ENCODE assay signal across 8 cellular contexts in the genomic region with DNA sequence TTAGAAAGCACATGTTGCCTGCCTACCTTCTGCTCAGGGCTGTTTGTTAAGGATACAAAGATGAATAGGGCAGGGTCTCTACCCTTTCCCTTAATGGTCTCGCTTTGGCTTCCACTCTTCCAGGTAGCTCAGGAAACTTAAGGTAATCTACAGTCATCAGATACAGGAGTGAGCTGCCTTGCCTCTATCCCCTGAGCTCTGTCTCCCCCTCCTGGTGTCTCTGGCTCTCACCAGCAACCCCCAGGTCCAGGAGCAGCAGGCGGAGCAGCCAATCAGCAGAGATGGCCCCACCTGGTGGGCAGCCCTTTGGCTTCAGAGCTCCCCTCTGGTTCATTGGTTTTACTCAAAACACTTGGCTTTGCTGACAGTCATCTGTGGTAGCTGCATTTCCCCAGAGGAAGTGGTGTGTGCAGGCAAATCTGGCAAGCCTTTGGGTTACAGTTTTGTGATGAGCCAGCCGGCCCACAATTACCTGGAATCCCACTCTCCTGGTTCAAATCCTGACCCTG. TPM values are rescaled to one million over a fixed set of nuclear protein-coding genes. Genes with fewer than 3 reads are reported as not detected.
DNase-seq lines count a peak whose midpoint lies in the region; ATAC-seq and TF ChIP-seq lines count a peak whose summit lies in the region.

No MANE protein-coding gene starts in this region.

- H3K9me3 ChIP-seq in DND-41 (ENCODE audit: insufficient read depth, low read length, severe bottlenecking), result no peaks in the 10 kb centered on the region
- H3K9me3 ChIP-seq in PC-9 (ENCODE audit: insufficient read depth, low read depth), result no peaks in the 10 kb centered on the region
- no peaks in the 10 kb centered on the region for H3K9me3 ChIP-seq in neural cell (ENCODE audit: low read length)

- peak; percentile 98 for TF ChIP-seq RAD21 in Ishikawa (IDR thresholded peaks at IDR 0.05; ENCODE audit: low read depth)
- peak; percentile 95 for TF ChIP-seq RAD21 in neural cell (conservative IDR thresholded peaks at IDR 0.05)

- H3F3A ChIP-seq in PC-9 (ENCODE audit: insufficient read depth, low read depth), result no peaks in the 10 kb centered on the region
- no peaks in the 10 kb centered on the region for H3F3A ChIP-seq in neural cell (ENCODE audit: insufficient read depth, low read length, poor library complexity, severe bottlenecking)

- H3K4me3 Mint-ChIP-seq in stimulated activated naive CD8-positive, alpha-beta T cell treated with anti-CD3 and anti-CD28 coated beads, Interleukin-15, Interleukin-2, amounts not matched to agents 100 ng/mL and 50 ng/mL, for 24 hours, result no peak overlapping the region

- H3K9me3 Mint-ChIP-seq in stimulated activated naive CD8-positive, alpha-beta T cell treated with anti-CD3 and anti-CD28 coated beads, Interleukin-15, Interleukin-2, amounts not matched to agents 100 ng/mL and 50 ng/mL, for 24 hours, result no peaks in the 10 kb centered on the region

- H3K4me2 ChIP-seq in DND-41 (ENCODE audit: insufficient read depth, low read length) (no peak overlapping the region; the same call in 1 of the 2 replicates), PC-9 (no peak overlapping the region), neural cell (ENCODE audit: low read length) (no peak overlapping the region)

- peak overlapping the region; percentile 34 for H3K27ac Mint-ChIP-seq in stimulated activated naive CD8-positive, alpha-beta T cell treated with anti-CD3 and anti-CD28 coated beads, Interleukin-15, Interleukin-2, amounts not matched to agents 100 ng/mL and 50 ng/mL, for 24 hours

- H3K4me1 Mint-ChIP-seq in stimulated activated naive CD8-positive, alpha-beta T cell treated with anti-CD3 and anti-CD28 coated beads, Interleukin-15, Interleukin-2, amounts not matched to agents 100 ng/mL and 50 ng/mL, for 24 hours (ENCODE audit: low read depth), result peaks cover 55% of the 10 kb centered on the region

- no TSS peak for BruUV-seq in PC-9 (replicated peaks; lab: Mats Ljungman, UMichigan)

- no peaks in the 10 kb centered on the region for H3K36me3 Mint-ChIP-seq in stimulated activated naive CD8-positive, alpha-beta T cell treated with anti-CD3 and anti-CD28 coated beads, Interleukin-15, Interleukin-2, amounts not matched to agents 100 ng/mL and 50 ng/mL, for 24 hours (ENCODE audit: low read depth)

- H3K4me3 ChIP-seq in DND-41 (ENCODE audit: low read depth in 1 of 2, low read length in 2 of 2) (no peak overlapping the region), PC-9 (no peak overlapping the region), neural cell (ENCODE audit: low read length) (no peak overlapping the region)

- ATAC-seq in DND-41 (ENCODE audit: insufficient read depth, low read depth) (peak; percentile 95), GM21723 (IDR thresholded peaks at IDR 0.05; ENCODE audit: unreplicated experiment) (peak; percentile 97)

- H3K27ac ChIP-seq in DND-41 (ENCODE audit: low read length) (peak overlapping the region; percentile 24), PC-9 (no peak overlapping the region), neural cell (ENCODE audit: low read length) (no peak overlapping the region)

- H3K79me2 ChIP-seq in DND-41 (ENCODE audit: insufficient read depth, low read length) (no peaks in the 10 kb centered on the region), PC-9 (ENCODE audit: low read depth) (no peaks in the 10 kb centered on the region), neural cell (replicated peaks; ENCODE audit: insufficient read depth, low read length) (no peaks in the 10 kb centered on the region)

- H3K27me3 Mint-ChIP-seq in stimulated activated naive CD8-positive, alpha-beta T cell treated with anti-CD3 and anti-CD28 coated beads, Interleukin-15, Interleukin-2, amounts not matched to agents 100 ng/mL and 50 ng/mL, for 24 hours, result no peaks in the 10 kb centered on the region

- H3K27me3 ChIP-seq in DND-41 (ENCODE audit: insufficient read depth, low read length, poor library complexity), result no peaks in the 10 kb centered on the region
- H3K27me3 ChIP-seq in PC-9 (ENCODE audit: insufficient read depth, low read depth), result no peaks in the 10 kb centered on the region
- no peaks in the 10 kb centered on the region for H3K27me3 ChIP-seq in neural cell (ENCODE audit: insufficient read depth, low read depth, low read length)

- H4K20me1 ChIP-seq in DND-41 (ENCODE audit: insufficient read depth, low read length) (no peaks in the 10 kb centered on the region), PC-9 (ENCODE audit: insufficient read depth) (no peaks in the 10 kb centered on the region), neural cell (ENCODE audit: insufficient read depth) (no peaks in the 10 kb centered on the region)

- TF ChIP-seq EP300 in Ishikawa (IDR thresholded peaks at IDR 0.05; ENCODE audit: borderline replicate concordance) (no peak), neural cell (conservative IDR thresholded peaks at IDR 0.05; ENCODE audit: poor library complexity, severe bottlenecking) (no peak)

- TF ChIP-seq CTCF in DND-41 (IDR thresholded peaks at IDR 0.05; ENCODE audit: borderline replicate concordance, extremely low read depth, low read length, poor library complexity, severe bottlenecking) (peak; percentile 99), PC-9 (conservative IDR thresholded peaks at IDR 0.05) (peak; percentile 88), neural cell (IDR thresholded peaks at IDR 0.05; ENCODE audit: poor library complexity, severe bottlenecking) (peak; percentile 94)

- no peaks in the 10 kb centered on the region for H3K36me3 ChIP-seq in DND-41 (ENCODE audit: insufficient read depth, low read length)
- no peaks in the 10 kb centered on the region for H3K36me3 ChIP-seq in PC-9 (ENCODE audit: low read depth)
- H3K36me3 ChIP-seq in neural cell (ENCODE audit: insufficient read depth, low read length), result no peaks in the 10 kb centered on the region

- peak; percentile 91 for DNase-seq in DND-41
- DNase-seq in PC-9, result peak; percentile 74 to 82
- DNase-seq in activated T-cell treated with anti-CD3 and anti-CD28 coated beads, Interleukin-2, amount 50 U/mL, for 1 hour, result peak; percentile 77
- DNase-seq in fibroblast of gingiva (ENCODE audit: low read depth), result peak; percentile 47

- H2AFZ ChIP-seq in DND-41 (ENCODE audit: low read depth, low read length) (no peak overlapping the region; the same call in 1 of the 2 replicates), PC-9 (no peak overlapping the region), neural cell (ENCODE audit: low read depth, low read length) (no peak overlapping the region)

- POLR2A ChIA-PET in PC-9 (lab: Charles Lee; ENCODE audit: unreplicated experiment), result interaction anchor here (0.5 to 0.7 kb wide), 2 partner anchors 138 to 162 kb away, joined by 4 to 14 read pairs; no protein-coding TSS in a partner anchor

- H3K9ac ChIP-seq in DND-41 (ENCODE audit: low read depth, low read length) (no peak overlapping the region), neural cell (ENCODE audit: low read length) (no peak overlapping the region)

- CTCF ChIA-PET in PC-9 (lab: Charles Lee), result interaction anchor here (0.5 to 2.0 kb wide), 12 partner anchors 19 to 288 kb away, joined by 3 to 30 read pairs (median 4); no protein-coding TSS in a partner anchor

- H3K4me1 ChIP-seq in DND-41 (ENCODE audit: insufficient read depth, low read length) (peaks cover 55% of the 10 kb centered on the region), PC-9 (replicated peaks; ENCODE audit: insufficient read depth) (peaks cover 4% of the 10 kb centered on the region; the same call in 1 of the 2 replicates)

- intact Hi-C loops in PC-9 (cut with micrococcal nuclease; ENCODE audit: unreplicated experiment), result loop anchor here (1.0 to 10.0 kb wide), 9 partner anchors 99 to 792 kb away; partner anchors contain the start of gene EXOG

- H3K9me2 ChIP-seq in PC-9 (ENCODE audit: insufficient read depth) (no peaks in the 10 kb centered on the region; the same call in 1 of the 2 replicates), neural cell (ENCODE audit: insufficient read depth, low read length) (no peaks in the 10 kb centered on the region)

TF ChIP-seq in Ishikawa, 13 proteins besides CTCF, POLR2A, EP300 and RAD21:
- no peak for TF ChIP-seq FOXM1 (IDR thresholded peaks at IDR 0.05; ENCODE audit: borderline replicate concordance, low read depth)
- no peak for TF ChIP-seq ZBTB7A (IDR thresholded peaks at IDR 0.05; ENCODE audit: low read depth)

TF ChIP-seq in neural cell, 6 proteins besides CTCF, POLR2A, EP300 and RAD21:
- TF ChIP-seq EZH2 (IDR thresholded peaks at IDR 0.05; ENCODE audit: borderline replicate concordance, insufficient read depth, low read length, poor library complexity, severe bottlenecking), result no peak
- peak; percentile 91 for TF ChIP-seq SMC3 (conservative IDR thresholded peaks at IDR 0.05; ENCODE audit: poor library complexity)
- TF ChIP-seq, protein P1, sequence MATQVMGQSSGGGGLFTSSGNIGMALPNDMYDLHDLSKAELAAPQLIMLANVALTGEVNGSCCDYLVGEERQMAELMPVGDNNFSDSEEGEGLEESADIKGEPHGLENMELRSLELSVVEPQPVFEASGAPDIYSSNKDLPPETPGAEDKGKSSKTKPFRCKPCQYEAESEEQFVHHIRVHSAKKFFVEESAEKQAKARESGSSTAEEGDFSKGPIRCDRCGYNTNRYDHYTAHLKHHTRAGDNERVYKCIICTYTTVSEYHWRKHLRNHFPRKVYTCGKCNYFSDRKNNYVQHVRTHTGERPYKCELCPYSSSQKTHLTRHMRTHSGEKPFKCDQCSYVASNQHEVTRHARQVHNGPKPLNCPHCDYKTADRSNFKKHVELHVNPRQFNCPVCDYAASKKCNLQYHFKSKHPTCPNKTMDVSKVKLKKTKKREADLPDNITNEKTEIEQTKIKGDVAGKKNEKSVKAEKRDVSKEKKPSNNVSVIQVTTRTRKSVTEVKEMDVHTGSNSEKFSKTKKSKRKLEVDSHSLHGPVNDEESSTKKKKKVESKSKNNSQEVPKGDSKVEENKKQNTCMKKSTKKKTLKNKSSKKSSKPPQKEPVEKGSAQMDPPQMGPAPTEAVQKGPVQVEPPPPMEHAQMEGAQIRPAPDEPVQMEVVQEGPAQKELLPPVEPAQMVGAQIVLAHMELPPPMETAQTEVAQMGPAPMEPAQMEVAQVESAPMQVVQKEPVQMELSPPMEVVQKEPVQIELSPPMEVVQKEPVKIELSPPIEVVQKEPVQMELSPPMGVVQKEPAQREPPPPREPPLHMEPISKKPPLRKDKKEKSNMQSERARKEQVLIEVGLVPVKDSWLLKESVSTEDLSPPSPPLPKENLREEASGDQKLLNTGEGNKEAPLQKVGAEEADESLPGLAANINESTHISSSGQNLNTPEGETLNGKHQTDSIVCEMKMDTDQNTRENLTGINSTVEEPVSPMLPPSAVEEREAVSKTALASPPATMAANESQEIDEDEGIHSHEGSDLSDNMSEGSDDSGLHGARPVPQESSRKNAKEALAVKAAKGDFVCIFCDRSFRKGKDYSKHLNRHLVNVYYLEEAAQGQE (IDR thresholded peaks at IDR 0.05; ENCODE audit: borderline replicate concordance), result no peak

RNA-seq across cellular contexts. Expression of gene CX3CR1, which starts 8.5 kb away (rescaled TPM):
- not detected in 2 replicates for total RNA-seq in PC-9 (2021)
- not detected in 2 replicates for polyA plus RNA-seq in neural cell
- not detected in 2 replicates for polyA minus RNA-seq in neural cell

RNA-seq across cellular contexts. Expression of gene CCR8, which starts 41.2 kb away (rescaled TPM):
- total RNA-seq in PC-9 (2021), result not detected in 2 replicates
- not detected in 2 replicates for polyA plus RNA-seq in neural cell
- not detected in 2 replicates for polyA minus RNA-seq in neural cell
